Comparison of ENCODE assay signal across 8 cellular contexts in genomic region chr17:6755731-6756184, GRCh38. TPM values are rescaled to one million over a fixed set of nuclear protein-coding genes. Genes with fewer than 3 reads are reported as not detected.
DNase-seq lines count a peak whose midpoint lies in the region; ATAC-seq, FAIRE-seq and TF ChIP-seq lines count a peak whose summit lies in the region.

Gene XAF1 (plus strand): TSS chr17:6756046. CDS start chr17:6756079, 33 bp downstream.

- FAIRE-seq in A549 (lab: Jason Lieb, UNC) = no peak

- no peak within 1 kb of the TSS for H3K27ac ChIP-seq in A549
- H3K27ac ChIP-seq in dorsolateral prefrontal cortex = peak within 1 kb of the TSS in 55 of 59 donors; percentile 10 to 90 (median 77)
- peak within 1 kb of the TSS; percentile 56 for H3K27ac ChIP-seq in substantia nigra (ENCODE audit: low read depth, low read length, poor library complexity, severe bottlenecking)

- no peak for TF ChIP-seq EP300 in A549 (IDR thresholded peaks at IDR 0.05)

- CTCF ChIA-PET in A549 (lab: Yijun Ruan, JAX) = interaction anchor here (0.7 to 1.5 kb wide), 3 partner anchors 12 to 159 kb away, joined by 3 to 4 read pairs (median 3); no protein-coding TSS in a partner anchor

- peak in 1 of 2 experiments; percentile 36; a peak in 2 of 6 replicates for ATAC-seq in A549
- no peak for ATAC-seq in GM21737 (IDR thresholded peaks at IDR 0.05; ENCODE audit: unreplicated experiment)

- POLR2A ChIA-PET in A549 (lab: Yijun Ruan, JAX) = no interaction called here

- H3K4me3 ChIP-seq in A549 (no peak within 1 kb of the TSS), dorsolateral prefrontal cortex (peak within 1 kb of the TSS in 57 of 59 donors; percentile 7 to 68 (median 48))

- DNase-seq in A549 (ENCODE audit: low read depth in 1 of 2, low spot score in 1 of 2) (no peak), HCEC 1CT (peak; percentile 4), dorsolateral prefrontal cortex (no peak), mucosa of gallbladder (ENCODE audit: low spot score) (peak; percentile 42), substantia nigra (lab: John Stamatoyannopoulos, UW) (peak in 10 of 49 donors; percentile 5 to 54 (median 30)), DMS79 (lab: John Stamatoyannopoulos, UW) (no peak)
- peak; percentile 24 for DNase-seq in activated CD4-positive, CD25-positive, alpha-beta regulatory T cell treated with anti-CD3 and anti-CD28 coated beads, Interleukin-2, amount 50 U/mL, for 16 hours (ENCODE audit: low read depth, low spot score)

- H3K4me2 ChIP-seq in A549 = peak within 1 kb of the TSS; percentile 1; the same call in 1 of the 3 replicates

- 58% methylated on average over 14 of the region's 14 CpGs for WGBS in A549 (ENCODE audit: missing lambda C conversion rate)

- H3K9me3 ChIP-seq in A549 = no peaks in the 10 kb centered on the region

- TF ChIP-seq CTCF in A549 (IDR thresholded peaks at IDR 0.05) = no peak
- no peak for TF ChIP-seq CTCF in dorsolateral prefrontal cortex (IDR thresholded peaks at IDR 0.05 in 54 of 56, conservative IDR thresholded peaks at IDR 0.05 in 2 of 56; ENCODE audit: low read depth in 1 of 56, partially characterized antibody in 56 of 56)

- no peak for TF ChIP-seq POLR2A in A549 (IDR thresholded peaks at IDR 0.05; ENCODE audit: low read length)

- no peaks in the 10 kb centered on the region for H3K27me3 ChIP-seq in dorsolateral prefrontal cortex

- no peak for TF ChIP-seq RAD21 in A549 (conservative IDR thresholded peaks at IDR 0.05 in 1 of 2, IDR thresholded peaks at IDR 0.05 in 1 of 2)

- intact Hi-C loops in dorsolateral prefrontal cortex (cut with DNase I) = no loop called here

- H3K4me1 ChIP-seq in A549 = peaks cover 6% of the 10 kb centered on the region; the same call in 1 of the 3 replicates

TF ChIP-seq in A549, 52 proteins besides CTCF, POLR2A, EP300 and RAD21:
- no peak for TF ChIP-seq ATOH8 (CRISPR knock-in tag; IDR thresholded peaks at IDR 0.05; ENCODE audit: low read depth)
- TF ChIP-seq ESRRA (IDR thresholded peaks at IDR 0.05; ENCODE audit: borderline replicate concordance, low read length) = no peak
- no peak for TF ChIP-seq ELK1 (IDR thresholded peaks at IDR 0.05; ENCODE audit: low read depth, low read length)
- no peak for TF ChIP-seq ZFP36 (IDR thresholded peaks at IDR 0.05; ENCODE audit: borderline replicate concordance, partially characterized antibody)
- TF ChIP-seq REST (IDR thresholded peaks at IDR 0.05) = no peak
- no peak for TF ChIP-seq TFCP2L1 (CRISPR knock-in tag; IDR thresholded peaks at IDR 0.05)
- no peak for TF ChIP-seq NR3C1 (IDR thresholded peaks at IDR 0.05)
- no peak for TF ChIP-seq JUN (IDR thresholded peaks at IDR 0.05)
- no peak for TF ChIP-seq EHMT2 (IDR thresholded peaks at IDR 0.05; ENCODE audit: low read depth)

RNA-seq across cellular contexts. Expression of gene XAF1, which starts in this region (rescaled TPM):
- not detected in 2 replicates for polyA plus RNA-seq in A549 (2011; rRNA removed)
- not detected in 2 replicates for polyA plus RNA-seq in A549 (2012; cell fraction: cytosol; rRNA removed)
- not detected in 2 replicates for polyA plus RNA-seq in A549 (2012; cell fraction: nucleus; rRNA removed)
- not detected in 3 replicates for polyA plus RNA-seq in A549 (2017; fragmentation: RNase III; extraction: RNeasy Plus Mini Kit Qiagen cat#74134 plus additional on column Dnase treatment)
- not detected in 2 replicates for polyA minus RNA-seq in A549 (2011; rRNA and poly(A)+ RNA removed)
- total RNA-seq in dorsolateral prefrontal cortex = 100 to 1,000 TPM in 3 of 120 experiments, 10 to 100 TPM in 117; 13.8 to 131 (median 29.3) TPM
- 54.4 TPM for total RNA-seq in mucosa of gallbladder

Comparison
In these comparisons a context has a peak if more than half of its experiments do, and no peak if none do; other contexts are left out.
1. DNase-seq: peak in HCEC 1CT (single experiment), activated CD4-positive, CD25-positive, alpha-beta regulatory T cell treated with anti-CD3 and anti-CD28 coated beads, Interleukin-2, amount 50 U/mL, for 16 hours (single experiment) and mucosa of gallbladder (single experiment); none in A549 (0 of 2), dorsolateral prefrontal cortex (0 of 10) and DMS79 (single experiment).
2. H3K27ac ChIP-seq: peak in dorsolateral prefrontal cortex (55 of 59) and substantia nigra (single experiment); none in A549 (0 of 2).